ENCODE assay signal across 25 cellular contexts in genomic region chr6:4169028-4169789, GRCh38. TPM values are rescaled to one million over a fixed set of nuclear protein-coding genes. Genes with fewer than 3 reads are reported as not detected.
DNase-seq lines count a peak whose midpoint lies in the region; ATAC-seq, FAIRE-seq and TF ChIP-seq lines count a peak whose summit lies in the region.
"Had no signal": no experiment of that assay in that cellular context is flagged by ENCODE, and none has a peak within 500 bp of the region (broad histone marks: within the 10 kb centered on the region; RNA-seq: fewer than 3 reads in every experiment).

No MANE protein-coding gene starts in this region.

- no peak overlapping the region for H4K91ac ChIP-seq in H1 (replicated peaks; ENCODE audit: insufficient read length, low read length)

- peaks cover 18% of the 10 kb centered on the region for H3K9me3 ChIP-seq in HUES6 (ENCODE audit: control insufficient read depth, insufficient read depth, low read depth, low read length)
- peaks cover 2 to 12% of the 10 kb centered on the region in 2 experiments; a peak in 3 of 4 replicates for H3K9me3 ChIP-seq in H1 (ENCODE audit: insufficient read depth in 2 of 2, low read depth in 1 of 2, low read length in 1 of 2)
- H3K9me3 ChIP-seq: MG63, ovary had no signal

- WGBS in H1 (ENCODE audit: extremely low coverage in 1 of 2, insufficient coverage in 1 of 2, insufficient read length in 1 of 2, insufficient replicate concordance in 2 of 2, low coverage in 1 of 2, low lambda C conversion rate in 2 of 2, missing lambda C conversion rate in 1 of 2), 2 experiments = 41% methylated on average over 8 of the region's 8 CpGs; no CpG with 5 or more reads in 1 of the 2 experiments

- no peak overlapping the region for H3K27ac Mint-ChIP-seq in activated CD8-positive, alpha-beta memory T cell treated with anti-CD3 and anti-CD28 coated beads, Interleukin-2, amount 10 ng/mL, durations not matched to agents 7 days and 5 days
- H3K27ac Mint-ChIP-seq in glutamatergic neuron (ENCODE audit: unreplicated experiment) = no peak overlapping the region
- H3K27ac Mint-ChIP-seq in activated naive CD4-positive, alpha-beta T cell treated with anti-CD3 and anti-CD28 coated beads, Interleukin-2, amount 10 ng/mL, durations not matched to agents 7 days and 5 days = no peak overlapping the region
- H3K27ac Mint-ChIP-seq: activated B cell treated with CpG ODN at 0.5 μM for 24 hours; activated T-helper 2 cell treated with anti-CD3 and anti-CD28 coated beads, Interferon-gamma antibody, Interleukin-2, Interleukin-4, amounts not matched to agents 10 μg/mL and 5 μg/mL and 100 μg/mL, durations not matched to agents 14 hours and 24 hours and 36 hours; CD4-positive, alpha-beta T cell; stimulated activated effector memory CD8-positive, alpha-beta T cell treated with anti-CD3 and anti-CD28 coated beads, Interleukin-12 subunit alpha, Interleukin-12 subunit beta, amount 100 ng/mL, for 72 hours; type B pancreatic cell had no signal

- peak overlapping the region; percentile 48 to 52 for H3K4me2 ChIP-seq in H1 (ENCODE audit: insufficient read depth in 1 of 2, low read depth in 2 of 2, low read length in 2 of 2)
- H3K4me2 ChIP-seq: hepatocyte had no signal

- 0 out of 2 replicates have a peak overlapping the region, but pooled peaks have one; percentile 40 for H2BK20ac ChIP-seq in H1 (ENCODE audit: low read length)

- no peak for TF ChIP-seq EP300 in H1 (IDR thresholded peaks at IDR 0.05; ENCODE audit: borderline replicate concordance in 1 of 2, low read depth in 2 of 2, low read length in 2 of 2)

- H3K27me3 Mint-ChIP-seq in activated CD8-positive, alpha-beta memory T cell treated with anti-CD3 and anti-CD28 coated beads, Interleukin-2, amount 10 ng/mL, durations not matched to agents 7 days and 5 days = no peaks in the 10 kb centered on the region
- no peaks in the 10 kb centered on the region for H3K27me3 Mint-ChIP-seq in glutamatergic neuron (ENCODE audit: unreplicated experiment)
- peaks cover 11% of the 10 kb centered on the region for H3K27me3 Mint-ChIP-seq in activated naive CD4-positive, alpha-beta T cell treated with anti-CD3 and anti-CD28 coated beads, Interleukin-2, amount 10 ng/mL, durations not matched to agents 7 days and 5 days
- H3K27me3 Mint-ChIP-seq: CD4-positive, alpha-beta T cell; type B pancreatic cell had no signal

- ATAC-seq in activated CD8-positive, alpha-beta memory T cell treated with anti-CD3 and anti-CD28 coated beads, Interleukin-2, amount 10 ng/mL, durations not matched to agents 7 days and 5 days = no peak
- ATAC-seq: left lobe of liver; stimulated activated effector memory CD8-positive, alpha-beta T cell treated with anti-CD3 and anti-CD28 coated beads, Interleukin-12 subunit alpha, Interleukin-12 subunit beta, amount 100 ng/mL, for 72 hours had no signal

- peak; percentile 84 for FAIRE-seq in H1 (lab: Jason Lieb, UNC)
- FAIRE-seq: small intestine had no signal

- no peak overlapping the region for H2AFZ ChIP-seq in H1 (ENCODE audit: low read length)
- H2AFZ ChIP-seq: hepatocyte had no signal

- H4K20me1 ChIP-seq in H1 (replicated peaks in 1 of 2; ENCODE audit: control insufficient read depth in 1 of 2, insufficient read depth in 2 of 2, low read length in 2 of 2) = no peaks in the 10 kb centered on the region

- no peak overlapping the region for H3K4me3 Mint-ChIP-seq in activated CD8-positive, alpha-beta memory T cell treated with anti-CD3 and anti-CD28 coated beads, Interleukin-2, amount 10 ng/mL, durations not matched to agents 7 days and 5 days
- H3K4me3 Mint-ChIP-seq in glutamatergic neuron (ENCODE audit: unreplicated experiment) = no peak overlapping the region
- no peak overlapping the region for H3K4me3 Mint-ChIP-seq in activated naive CD4-positive, alpha-beta T cell treated with anti-CD3 and anti-CD28 coated beads, Interleukin-2, amount 10 ng/mL, durations not matched to agents 7 days and 5 days
- H3K4me3 Mint-ChIP-seq: activated B cell treated with CpG ODN at 0.5 μM for 24 hours; CD4-positive, alpha-beta T cell; stimulated activated effector memory CD8-positive, alpha-beta T cell treated with anti-CD3 and anti-CD28 coated beads, Interleukin-12 subunit alpha, Interleukin-12 subunit beta, amount 100 ng/mL, for 72 hours; type B pancreatic cell had no signal

- CTCF ChIA-PET in H1 (lab: Charles Lee; ENCODE audit: partially characterized antibody) = interaction anchor here (1.6 kb wide), 1 partner anchor 32 kb away, joined by 3 read pairs; no protein-coding TSS in a partner anchor
- CTCF ChIA-PET in activated CD8-positive, alpha-beta memory T cell treated with anti-CD3 and anti-CD28 coated beads, Interleukin-2, amount 10 ng/mL, durations not matched to agents 7 days and 5 days (lab: Charles Lee) = no interaction called here
- CTCF ChIA-PET in activated naive CD4-positive, alpha-beta T cell treated with anti-CD3 and anti-CD28 coated beads, Interleukin-2, amount 10 ng/mL, durations not matched to agents 7 days and 5 days (lab: Charles Lee) = no interaction called here

- H2AK5ac ChIP-seq in H1 (ENCODE audit: low read depth, low read length) = peak overlapping the region; percentile 85

- no peak for TF ChIP-seq POLR2A in H1 (IDR thresholded peaks at IDR 0.05; ENCODE audit: control extremely low read depth in 1 of 2, low read depth in 2 of 2, low read length in 2 of 2)

- H3K27ac ChIP-seq in HUES6 (ENCODE audit: low read depth, low read length) = no peak overlapping the region; the same call in 1 of the 2 replicates
- no peak overlapping the region for H3K27ac ChIP-seq in H1 (ENCODE audit: low read depth, low read length)
- H3K27ac ChIP-seq: adrenal gland, coronary artery, epithelial cell of prostate, hepatocyte, ovary had no signal

- H3K23me2 ChIP-seq in H1 (ENCODE audit: low read depth, low read length) = no peaks in the 10 kb centered on the region

- H3K4me3 ChIP-seq in HUES6 (ENCODE audit: low read depth, low read length) (peak overlapping the region; percentile 13; the same call in 1 of the 2 replicates), H1 (ENCODE audit: extremely low read depth in 1 of 4, insufficient read depth in 2 of 4, low read depth in 3 of 4, low read length in 4 of 4) (peak overlapping the region in 1 of 4 experiments; percentile 34; a peak in 4 of 8 replicates)
- H3K4me3 ChIP-seq: adrenal gland, coronary artery, hepatocyte, MG63, ovary had no signal

- H2BK5ac ChIP-seq in H1 (ENCODE audit: low read depth, low read length) = no peak overlapping the region

- no peak overlapping the region for H3K56ac ChIP-seq in H1 (replicated peaks; ENCODE audit: insufficient read length, low read depth, low read length)

- H3K9ac ChIP-seq in HUES6 (ENCODE audit: low read length) (no peak overlapping the region), H1 (replicated peaks in 1 of 4; ENCODE audit: extremely low read depth in 1 of 4, low read depth in 3 of 4, low read length in 3 of 4) (no peak overlapping the region; a peak in 1 of 7 replicates)

- H3K4me1 ChIP-seq in HUES6 (ENCODE audit: control insufficient read depth, insufficient read depth, low read length) (peaks cover 23% of the 10 kb centered on the region), H1 (replicated peaks in 1 of 4; ENCODE audit: control insufficient read depth in 3 of 4, insufficient read depth in 4 of 4, low read length in 3 of 4) (peaks cover 0 to 6% (median 5%) of the 10 kb centered on the region in 4 experiments; a peak in 3 of 7 replicates)

- no peaks in the 10 kb centered on the region for H3K79me1 ChIP-seq in H1 (ENCODE audit: low read depth, low read length)

- TF ChIP-seq CTCF in H1 (IDR thresholded peaks at IDR 0.05; ENCODE audit: control extremely low read depth in 1 of 3, insufficient read depth in 1 of 3, low read depth in 1 of 3, low read length in 3 of 3) (no peak), glutamatergic neuron (IDR thresholded peaks at IDR 0.05; ENCODE audit: partially characterized antibody, unreplicated experiment) (no peak)

- no peaks in the 10 kb centered on the region for H3K36me3 ChIP-seq in HUES6 (ENCODE audit: control insufficient read depth, insufficient read depth, low read length)
- H3K36me3 ChIP-seq in H1 (ENCODE audit: control insufficient read depth in 2 of 4, insufficient read depth in 4 of 4, low read length in 3 of 4) = no peaks in the 10 kb centered on the region
- H3K36me3 ChIP-seq: adrenal gland, MG63, ovary had no signal

- peak overlapping the region; percentile 92 for H2BK12ac ChIP-seq in H1 (ENCODE audit: low read depth, low read length)

- H3K23ac ChIP-seq in H1 (ENCODE audit: insufficient read length) = no peak overlapping the region

- no peak overlapping the region for H4K5ac ChIP-seq in H1 (ENCODE audit: insufficient read length, low read depth, low read length)

- 0 out of 2 replicates have a peak overlapping the region, but pooled peaks have one; percentile 31 for H2BK15ac ChIP-seq in H1 (ENCODE audit: low read length)

- DNase-seq in AG08395 (ENCODE audit: low spot score) = peak; percentile 10
- peak in 1 of 2 experiments; percentile 47 for DNase-seq in H1 (ENCODE audit: low read depth in 1 of 2, low spot score in 2 of 2)
- DNase-seq in islet precursor cell = peak; percentile 29
- no peak for DNase-seq in activated CD8-positive, alpha-beta memory T cell treated with anti-CD3 and anti-CD28 coated beads, Interleukin-2, amount 10 ng/mL, durations not matched to agents 7 days and 5 days
- no peak for DNase-seq in stimulated activated CD4-positive, alpha-beta T cell treated with anti-CD3 and anti-CD28 coated beads, Interleukin-1b, Interleukin-23, amount 100 ng/mL, for 48 hours
- no peak for DNase-seq in glutamatergic neuron
- no peak for DNase-seq in activated naive CD4-positive, alpha-beta T cell treated with anti-CD3 and anti-CD28 coated beads, Interleukin-2, amount 10 ng/mL, durations not matched to agents 7 days and 5 days
- DNase-seq: activated B cell treated with CpG ODN at 0.5 μM for 24 hours; adrenal gland; CD4-positive, alpha-beta T cell; MG63; NCI-H187; NCI-H446 treated with DMSO at 0.1 percent for 48 hours; ovary; SIG-M5; small intestine; T-helper 2 cell had no signal

- H2BK120ac ChIP-seq in H1 (replicated peaks; ENCODE audit: low read depth, low read length) = peak overlapping the region; percentile 4

- H3K18ac ChIP-seq in H1 (ENCODE audit: extremely low read depth, low read length) = peak overlapping the region; percentile 2

- peaks cover 2% of the 10 kb centered on the region for H3K36me3 Mint-ChIP-seq in activated CD8-positive, alpha-beta memory T cell treated with anti-CD3 and anti-CD28 coated beads, Interleukin-2, amount 10 ng/mL, durations not matched to agents 7 days and 5 days
- H3K36me3 Mint-ChIP-seq in glutamatergic neuron (ENCODE audit: unreplicated experiment) = no peaks in the 10 kb centered on the region
- no peaks in the 10 kb centered on the region for H3K36me3 Mint-ChIP-seq in activated naive CD4-positive, alpha-beta T cell treated with anti-CD3 and anti-CD28 coated beads, Interleukin-2, amount 10 ng/mL, durations not matched to agents 7 days and 5 days
- H3K36me3 Mint-ChIP-seq: stimulated activated effector memory CD8-positive, alpha-beta T cell treated with anti-CD3 and anti-CD28 coated beads, Interleukin-12 subunit alpha, Interleukin-12 subunit beta, amount 100 ng/mL, for 72 hours; type B pancreatic cell had no signal

- POLR2A ChIA-PET in H1 (lab: Charles Lee; ENCODE audit: partially characterized antibody) = no interaction called here

- H3K79me2 ChIP-seq in H1 (ENCODE audit: control insufficient read depth in 1 of 2, insufficient read depth in 2 of 2, low read length in 2 of 2) = no peaks in the 10 kb centered on the region
- H3K79me2 ChIP-seq: hepatocyte had no signal

- peaks cover 6% of the 10 kb centered on the region for H3K9me3 Mint-ChIP-seq in activated CD8-positive, alpha-beta memory T cell treated with anti-CD3 and anti-CD28 coated beads, Interleukin-2, amount 10 ng/mL, durations not matched to agents 7 days and 5 days (ENCODE audit: low read depth)
- no peaks in the 10 kb centered on the region for H3K9me3 Mint-ChIP-seq in glutamatergic neuron (ENCODE audit: unreplicated experiment)
- H3K9me3 Mint-ChIP-seq in activated naive CD4-positive, alpha-beta T cell treated with anti-CD3 and anti-CD28 coated beads, Interleukin-2, amount 10 ng/mL, durations not matched to agents 7 days and 5 days = peaks cover 2% of the 10 kb centered on the region
- H3K9me3 Mint-ChIP-seq: CD4-positive, alpha-beta T cell; stimulated activated effector memory CD8-positive, alpha-beta T cell treated with anti-CD3 and anti-CD28 coated beads, Interleukin-12 subunit alpha, Interleukin-12 subunit beta, amount 100 ng/mL, for 72 hours; type B pancreatic cell had no signal

- no peak for TF ChIP-seq RAD21 in H1 (IDR thresholded peaks at IDR 0.05 in 1 of 2, conservative IDR thresholded peaks at IDR 0.05 in 1 of 2; ENCODE audit: low read depth in 2 of 2, low read length in 2 of 2)

- no peak overlapping the region for H3K4ac ChIP-seq in H1 (replicated peaks; ENCODE audit: insufficient read length, low read depth, low read length)

- no peak overlapping the region for H3K14ac ChIP-seq in H1 (ENCODE audit: insufficient read length)

- no peaks in the 10 kb centered on the region for H3K27me3 ChIP-seq in HUES6 (ENCODE audit: control insufficient read depth, insufficient read depth, low read length)
- peaks cover 0 to 5% (median 0%) of the 10 kb centered on the region in 4 experiments; a peak in 2 of 7 replicates for H3K27me3 ChIP-seq in H1 (replicated peaks in 1 of 4; ENCODE audit: control insufficient read depth in 3 of 4, extremely low read depth in 1 of 4, insufficient read depth in 3 of 4, low read length in 3 of 4)
- H3K27me3 ChIP-seq: adrenal gland, hepatocyte, MG63, ovary had no signal

- no peak overlapping the region for H4K8ac ChIP-seq in H1 (ENCODE audit: extremely low read depth, insufficient read depth, low read length)

- H3K4me1 Mint-ChIP-seq in activated CD8-positive, alpha-beta memory T cell treated with anti-CD3 and anti-CD28 coated beads, Interleukin-2, amount 10 ng/mL, durations not matched to agents 7 days and 5 days = no peaks in the 10 kb centered on the region
- H3K4me1 Mint-ChIP-seq in glutamatergic neuron (ENCODE audit: low read depth, unreplicated experiment) = peaks cover 3% of the 10 kb centered on the region
- H3K4me1 Mint-ChIP-seq in activated naive CD4-positive, alpha-beta T cell treated with anti-CD3 and anti-CD28 coated beads, Interleukin-2, amount 10 ng/mL, durations not matched to agents 7 days and 5 days = peaks cover 2% of the 10 kb centered on the region
- H3K4me1 Mint-ChIP-seq: stimulated activated effector memory CD8-positive, alpha-beta T cell treated with anti-CD3 and anti-CD28 coated beads, Interleukin-12 subunit alpha, Interleukin-12 subunit beta, amount 100 ng/mL, for 72 hours had no signal

RNA-seq across cellular contexts. Expression of gene ECI2, which starts 33.8 kb away (rescaled TPM):
- 69.7 and 70.8 TPM in 2 replicates for total RNA-seq in H1 (2021; fragmentation: NEBNext Ultra II Directional; extraction: Animal tissue kit (Norgen Biotek cat#: 25700))
- polyA plus RNA-seq in H1 (2011; rRNA removed) = 23.2 and 40.4 TPM in 2 replicates
- 43.8 TPM for polyA plus RNA-seq in H1 (2011; cell fraction: cytosol; rRNA removed)
- polyA plus RNA-seq in H1 (2011; cell fraction: nucleus; rRNA removed) = 48.3 TPM
- 91.7 to 138 TPM (median 105 TPM) in 4 replicates for polyA plus RNA-seq in H1 (2012, experiment 1 of 2)
- polyA plus RNA-seq in H1 (2012, experiment 2 of 2) = 20.4 TPM
- polyA plus RNA-seq in H1 (2013, experiment 1 of 2) = 69.2 TPM
- polyA plus RNA-seq in H1 (2013, experiment 2 of 2) = 73.0 TPM
- polyA minus RNA-seq in H1 (2011; rRNA and poly(A)+ RNA removed) = 61.5 and 77.7 TPM in 2 replicates
- polyA minus RNA-seq in H1 (2011; cell fraction: cytosol; rRNA and poly(A)+ RNA removed) = 21.7 TPM
- polyA minus RNA-seq in H1 (2011; cell fraction: nucleus; rRNA and poly(A)+ RNA removed) = 27.6 TPM
- 10 to 100 TPM; 45.0 to 45.5 TPM for total RNA-seq in activated CD8-positive, alpha-beta memory T cell treated with anti-CD3 and anti-CD28 coated beads, Interleukin-2, amount 10 ng/mL, durations not matched to agents 7 days and 5 days
- total RNA-seq in glutamatergic neuron (ENCODE audit: unreplicated experiment) = 18.7 TPM

Comparison
In these comparisons a context has a peak if more than half of its experiments do, and no peak if none do; other contexts are left out.
1. DNase-seq: peak in AG08395 (single experiment) and islet precursor cell (single experiment); none in activated CD8-positive, alpha-beta memory T cell treated with anti-CD3 and anti-CD28 coated beads, Interleukin-2, amount 10 ng/mL, durations not matched to agents 7 days and 5 days (single experiment), stimulated activated CD4-positive, alpha-beta T cell treated with anti-CD3 and anti-CD28 coated beads, Interleukin-1b, Interleukin-23, amount 100 ng/mL, for 48 hours (single experiment), glutamatergic neuron (single experiment) and activated naive CD4-positive, alpha-beta T cell treated with anti-CD3 and anti-CD28 coated beads, Interleukin-2, amount 10 ng/mL, durations not matched to agents 7 days and 5 days (single experiment).